ENCODE assay signal across 1 cellular context in the genomic region with DNA sequence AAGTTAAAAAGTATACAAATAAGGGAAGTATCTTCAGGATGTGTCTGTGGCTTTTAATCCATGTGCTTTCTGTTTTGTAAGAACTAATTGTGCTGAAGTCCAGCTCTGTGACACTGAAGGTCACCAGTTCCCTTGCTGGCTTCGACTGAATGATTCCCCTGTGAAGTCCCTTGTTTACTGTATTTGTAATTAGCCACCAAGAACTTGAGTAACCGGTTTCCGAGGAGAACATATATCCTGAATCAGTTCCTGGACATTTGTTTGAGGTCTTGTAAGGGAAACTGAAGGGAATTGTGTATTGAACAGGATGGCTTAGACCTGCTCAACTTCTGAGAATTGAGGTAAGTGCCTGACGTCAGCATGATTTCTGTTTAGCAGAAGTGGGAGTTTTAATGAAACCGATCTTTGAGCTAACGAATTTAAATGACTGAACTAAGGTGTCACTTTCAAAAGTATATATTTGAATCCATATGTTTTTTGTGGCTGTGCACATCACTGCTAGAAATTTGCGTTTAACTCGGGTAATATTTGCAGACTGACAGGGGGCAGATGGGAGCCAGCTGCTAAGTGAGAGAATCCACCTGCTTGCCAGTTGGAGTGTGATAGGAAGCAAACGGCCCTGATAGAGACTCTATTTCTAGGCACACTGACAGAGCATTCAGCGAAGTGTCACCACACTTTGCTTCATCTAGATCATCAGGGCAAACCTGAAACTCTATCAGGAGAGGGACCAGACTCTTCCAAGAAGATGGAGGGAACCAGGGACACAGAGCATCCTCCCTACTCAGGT.
TF ChIP-seq lines count a peak whose summit lies in the region.

No MANE protein-coding gene starts in this region.

TF ChIP-seq in A549, 52 proteins besides CTCF, POLR2A, EP300 and RAD21 (continued from another document):
- no peak for TF ChIP-seq KDM1A (IDR thresholded peaks at IDR 0.05; ENCODE audit: low read depth)
- no peak for TF ChIP-seq SMC3 (IDR thresholded peaks at IDR 0.05)
- TF ChIP-seq, protein P1, sequence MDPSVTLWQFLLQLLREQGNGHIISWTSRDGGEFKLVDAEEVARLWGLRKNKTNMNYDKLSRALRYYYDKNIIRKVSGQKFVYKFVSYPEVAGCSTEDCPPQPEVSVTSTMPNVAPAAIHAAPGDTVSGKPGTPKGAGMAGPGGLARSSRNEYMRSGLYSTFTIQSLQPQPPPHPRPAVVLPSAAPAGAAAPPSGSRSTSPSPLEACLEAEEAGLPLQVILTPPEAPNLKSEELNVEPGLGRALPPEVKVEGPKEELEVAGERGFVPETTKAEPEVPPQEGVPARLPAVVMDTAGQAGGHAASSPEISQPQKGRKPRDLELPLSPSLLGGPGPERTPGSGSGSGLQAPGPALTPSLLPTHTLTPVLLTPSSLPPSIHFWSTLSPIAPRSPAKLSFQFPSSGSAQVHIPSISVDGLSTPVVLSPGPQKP (IDR thresholded peaks at IDR 0.05; ENCODE audit: low read depth, low read length), result no peak
- TF ChIP-seq, protein P2, sequence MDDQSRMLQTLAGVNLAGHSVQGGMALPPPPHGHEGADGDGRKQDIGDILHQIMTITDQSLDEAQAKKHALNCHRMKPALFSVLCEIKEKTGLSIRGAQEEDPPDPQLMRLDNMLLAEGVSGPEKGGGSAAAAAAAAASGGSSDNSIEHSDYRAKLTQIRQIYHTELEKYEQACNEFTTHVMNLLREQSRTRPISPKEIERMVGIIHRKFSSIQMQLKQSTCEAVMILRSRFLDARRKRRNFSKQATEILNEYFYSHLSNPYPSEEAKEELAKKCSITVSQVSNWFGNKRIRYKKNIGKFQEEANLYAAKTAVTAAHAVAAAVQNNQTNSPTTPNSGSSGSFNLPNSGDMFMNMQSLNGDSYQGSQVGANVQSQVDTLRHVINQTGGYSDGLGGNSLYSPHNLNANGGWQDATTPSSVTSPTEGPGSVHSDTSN (IDR thresholded peaks at IDR 0.05), result no peak
- TF ChIP-seq POLR2AphosphoS2 (conservative IDR thresholded peaks at IDR 0.05; ENCODE audit: low read length), result no peak
- TF ChIP-seq ESRRA (IDR thresholded peaks at IDR 0.05; ENCODE audit: borderline replicate concordance, low read length), result no peak
- TF ChIP-seq RCOR1 (IDR thresholded peaks at IDR 0.05; ENCODE audit: low read depth, low read length), result no peak
- no peak for TF ChIP-seq RFX5 (IDR thresholded peaks at IDR 0.05)
- no peak for TF ChIP-seq NPAS2 (CRISPR knock-in tag; IDR thresholded peaks at IDR 0.05; ENCODE audit: borderline replicate concordance)
- no peak for TF ChIP-seq MAFK (IDR thresholded peaks at IDR 0.05; ENCODE audit: partially characterized antibody)
- no peak for TF ChIP-seq ZFP36 (IDR thresholded peaks at IDR 0.05; ENCODE audit: borderline replicate concordance, partially characterized antibody)
- no peak for TF ChIP-seq HOXB5 (CRISPR knock-in tag; IDR thresholded peaks at IDR 0.05)
- TF ChIP-seq HDAC2 (IDR thresholded peaks at IDR 0.05), result no peak
- no peak for TF ChIP-seq CHD4 (IDR thresholded peaks at IDR 0.05; ENCODE audit: borderline replicate concordance)
- no peak for TF ChIP-seq FOSB (CRISPR knock-in tag; IDR thresholded peaks at IDR 0.05)
- TF ChIP-seq TP53 (CRISPR knock-in tag; IDR thresholded peaks at IDR 0.05), result no peak
